ENCODE assay signal across 8 cellular contexts in genomic region chr16:75379911-75380847, GRCh38.
DNase-seq lines count a peak whose midpoint lies in the region; ATAC-seq lines count a peak whose summit lies in the region.

No MANE protein-coding gene starts in this region.

- H3K9me3 ChIP-seq in effector memory CD4-positive, alpha-beta T cell (ENCODE audit: control insufficient read depth, low read length), result no peaks in the 10 kb centered on the region

- no peaks in the 10 kb centered on the region for H3K27me3 ChIP-seq in effector memory CD4-positive, alpha-beta T cell (replicated peaks; ENCODE audit: control insufficient read depth, insufficient read depth, low read length, poor library complexity, severe bottlenecking)

- peak; percentile 92 for ATAC-seq in GM19324 (IDR thresholded peaks at IDR 0.05; ENCODE audit: low FRiP score, unreplicated experiment)
- peak; percentile 75 for ATAC-seq in HG03045 (IDR thresholded peaks at IDR 0.05; ENCODE audit: unreplicated experiment)

- peak overlapping the region; percentile 34 for H3K4me3 ChIP-seq in effector memory CD4-positive, alpha-beta T cell (ENCODE audit: insufficient read depth, low read depth, low read length, poor library complexity, severe bottlenecking)

- H3K36me3 ChIP-seq in effector memory CD4-positive, alpha-beta T cell (ENCODE audit: control insufficient read depth, insufficient read depth, low read length), result no peaks in the 10 kb centered on the region

- DNase-seq in SW480 (ENCODE audit: low spot score) (peak; percentile 14), amniotic stem cell (lab: John Stamatoyannopoulos, UW) (no peak), superior temporal gyrus (ENCODE audit: extremely low spot score) (no peak), NCI-H345 (lab: John Stamatoyannopoulos, UW) (no peak)
- peak; percentile 6 to 30 (median 24) for DNase-seq in effector memory CD4-positive, alpha-beta T cell
- DNase-seq in stimulated activated CD8-positive, alpha-beta memory T cell treated with anti-CD3 and anti-CD28 coated beads, Interleukin-4, amount 100 ng/mL, for 48 hours, result peak; percentile 37

- peaks cover 18% of the 10 kb centered on the region for H3K4me1 ChIP-seq in effector memory CD4-positive, alpha-beta T cell (ENCODE audit: control insufficient read depth, insufficient read depth, low read length, poor library complexity, severe bottlenecking)

- peak overlapping the region; percentile 50 for H3K27ac ChIP-seq in effector memory CD4-positive, alpha-beta T cell (ENCODE audit: insufficient read depth, low read length, poor library complexity, severe bottlenecking)

Comparison
In these comparisons a context has a peak if more than half of its experiments do, and no peak if none do; other contexts are left out.
1. DNase-seq: peak in SW480 (single experiment), effector memory CD4-positive, alpha-beta T cell (3 of 3) and stimulated activated CD8-positive, alpha-beta memory T cell treated with anti-CD3 and anti-CD28 coated beads, Interleukin-4, amount 100 ng/mL, for 48 hours (single experiment); none in amniotic stem cell (single experiment), superior temporal gyrus (single experiment) and NCI-H345 (single experiment).